ENCODE assay signal across 16 cellular contexts in the genomic region with DNA sequence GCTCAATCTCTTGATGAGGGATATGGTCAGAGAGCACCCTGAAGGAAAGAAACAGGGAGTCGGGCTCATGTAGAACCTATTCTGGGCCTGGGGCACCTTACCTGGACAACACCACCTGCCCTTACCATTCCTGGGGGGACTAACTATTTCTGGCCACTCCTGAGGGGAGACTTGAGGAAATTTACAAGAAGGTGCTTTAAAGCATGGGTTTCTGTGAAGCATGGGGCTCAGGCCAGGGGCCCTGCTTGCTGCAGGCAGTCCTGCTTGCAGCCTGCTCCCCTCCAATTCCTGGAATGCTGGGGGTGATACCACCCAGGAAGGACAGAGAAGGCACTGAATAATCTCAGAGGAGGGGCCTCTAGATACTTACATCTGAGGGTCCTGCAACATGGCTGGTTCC. TPM values are rescaled to one million over a fixed set of nuclear protein-coding genes. Genes with fewer than 3 reads are reported as not detected.
DNase-seq lines count a peak whose midpoint lies in the region; TF ChIP-seq lines count a peak whose summit lies in the region.
"Had no signal": no experiment of that assay in that cellular context is flagged by ENCODE, and none has a peak within 500 bp of the region (broad histone marks: within the 10 kb centered on the region; RNA-seq: fewer than 3 reads in every experiment).

No MANE protein-coding gene starts in this region.

- H4K8ac ChIP-seq in trophoblast cell (ENCODE audit: low read depth, low read length) = no peak overlapping the region

- H2AFZ ChIP-seq in Loucy (ENCODE audit: low read length) (peak overlapping the region; percentile 49; the same call in 1 of the 2 replicates), hepatocyte (no peak overlapping the region), trophoblast cell (ENCODE audit: insufficient read depth, low read length, poor library complexity) (no peak overlapping the region)

- H3K4me3 ChIP-seq in BLaER1 = no peak overlapping the region
- H3K4me3 ChIP-seq in Loucy (ENCODE audit: low read length, poor library complexity, severe bottlenecking) = no peak overlapping the region
- no peak overlapping the region for H3K4me3 ChIP-seq in hepatocyte
- H3K4me3 ChIP-seq in trophoblast cell (ENCODE audit: low read depth, low read length) = no peak overlapping the region
- H3K4me3 ChIP-seq: HAP-1 had no signal

- no peak overlapping the region for H2BK120ac ChIP-seq in trophoblast cell (ENCODE audit: insufficient read depth, low read length, poor library complexity)

- H3K18ac ChIP-seq in trophoblast cell (ENCODE audit: low read length) = no peak overlapping the region

- H3K4me2 ChIP-seq in BLaER1 (no peak overlapping the region), Loucy (ENCODE audit: low read depth, low read length, poor library complexity, severe bottlenecking) (no peak overlapping the region), hepatocyte (peak overlapping the region; percentile 12), trophoblast cell (ENCODE audit: low read length) (no peak overlapping the region)

- H3K27me3 ChIP-seq in BLaER1 = no peaks in the 10 kb centered on the region
- H3K27me3 ChIP-seq in Loucy (ENCODE audit: insufficient read depth, low read length, poor library complexity, severe bottlenecking) = no peaks in the 10 kb centered on the region
- H3K27me3 ChIP-seq in hepatocyte = no peaks in the 10 kb centered on the region
- no peaks in the 10 kb centered on the region for H3K27me3 ChIP-seq in trophoblast cell (ENCODE audit: insufficient read depth, low read length)
- H3K27me3 ChIP-seq: BE2C had no signal

- TF ChIP-seq CTCF in Loucy (conservative IDR thresholded peaks at IDR 0.05; ENCODE audit: low read length) (no peak), hepatocyte (IDR thresholded peaks at IDR 0.05; ENCODE audit: poor library complexity) (no peak)

- H3K9me3 ChIP-seq in BLaER1 = peaks cover 27% of the 10 kb centered on the region
- no peaks in the 10 kb centered on the region for H3K9me3 ChIP-seq in Loucy (ENCODE audit: insufficient read depth, low read depth, low read length)
- H3K9me3 ChIP-seq in hepatocyte (ENCODE audit: low read depth) = no peaks in the 10 kb centered on the region
- H3K9me3 ChIP-seq in trophoblast cell (ENCODE audit: insufficient read depth, low read depth, low read length) = peaks cover 1% of the 10 kb centered on the region
- H3K9me3 ChIP-seq: BE2C, HAP-1 had no signal

- H2BK12ac ChIP-seq in trophoblast cell (ENCODE audit: low read length) = no peak overlapping the region

- no peak overlapping the region for H4K12ac ChIP-seq in trophoblast cell (ENCODE audit: low read depth, low read length)

- no peaks in the 10 kb centered on the region for H3K79me1 ChIP-seq in trophoblast cell (ENCODE audit: low read length)

- H3K23ac ChIP-seq in trophoblast cell (ENCODE audit: low read length) = no peak overlapping the region

- H4K91ac ChIP-seq in trophoblast cell (ENCODE audit: low read depth, low read length) = no peak overlapping the region

- H3K9ac ChIP-seq in BLaER1 = no peak overlapping the region
- no peak overlapping the region for H3K9ac ChIP-seq in Loucy (ENCODE audit: low read depth, low read length, poor library complexity, severe bottlenecking)
- peak overlapping the region; percentile 44 for H3K9ac ChIP-seq in trophoblast cell (ENCODE audit: low read length)

- H3K4ac ChIP-seq in trophoblast cell (ENCODE audit: low read depth, low read length) = no peak overlapping the region

- H3K36me3 ChIP-seq in BLaER1 (peaks cover 75% of the 10 kb centered on the region), Loucy (ENCODE audit: insufficient read depth, low read length) (no peaks in the 10 kb centered on the region), hepatocyte (replicated peaks; ENCODE audit: insufficient read depth, low read depth) (no peaks in the 10 kb centered on the region), trophoblast cell (ENCODE audit: control insufficient read depth in 1 of 2, insufficient read depth in 2 of 2, low read length in 2 of 2) (no peaks in the 10 kb centered on the region)
- H3K36me3 ChIP-seq: BE2C, HAP-1 had no signal

- no peak for DNase-seq in hepatocyte (ENCODE audit: low spot score)
- no peak for DNase-seq in trophoblast cell
- DNase-seq in SIG-M5 (lab: John Stamatoyannopoulos, UW) = no peak
- DNase-seq in AG20443 (ENCODE audit: low spot score) = no peak
- no peak for DNase-seq in DMS53 treated with DMSO at 0.1 percent for 48 hours (lab: John Stamatoyannopoulos, UW; ENCODE audit: unreplicated experiment)
- DNase-seq: ACHN; BE2C; CD8-positive, alpha-beta T cell; COR-L47; DMS153; DND-41; GDM1 had no signal

- no peak overlapping the region for H2AK5ac ChIP-seq in trophoblast cell (ENCODE audit: low read length)

- H3K27ac ChIP-seq in BLaER1 (peak overlapping the region; percentile 39; the same call in 1 of the 2 replicates), hepatocyte (no peak overlapping the region), trophoblast cell (ENCODE audit: low read depth, low read length) (no peak overlapping the region)

- H3K9me2 ChIP-seq in Loucy (replicated peaks; ENCODE audit: low read depth, low read length) = no peaks in the 10 kb centered on the region
- no peaks in the 10 kb centered on the region for H3K9me2 ChIP-seq in hepatocyte (replicated peaks; ENCODE audit: insufficient read depth)

- H3K79me2 ChIP-seq in Loucy (ENCODE audit: insufficient read depth, low read length) = no peaks in the 10 kb centered on the region
- no peaks in the 10 kb centered on the region for H3K79me2 ChIP-seq in hepatocyte
- H3K79me2 ChIP-seq in trophoblast cell (ENCODE audit: control insufficient read depth, insufficient read depth, low read length, poor library complexity) = no peaks in the 10 kb centered on the region

- no peak overlapping the region for H2BK5ac ChIP-seq in trophoblast cell (ENCODE audit: low read depth, low read length, poor library complexity)

- no peak overlapping the region for H3K14ac ChIP-seq in trophoblast cell (ENCODE audit: low read length)

- H4K20me1 ChIP-seq in BLaER1 = no peaks in the 10 kb centered on the region
- no peaks in the 10 kb centered on the region for H4K20me1 ChIP-seq in Loucy (ENCODE audit: insufficient read depth, low read length, poor library complexity, severe bottlenecking)
- no peaks in the 10 kb centered on the region for H4K20me1 ChIP-seq in hepatocyte (ENCODE audit: insufficient read depth, poor library complexity, severe bottlenecking)

- H3K4me1 ChIP-seq in BLaER1 (peaks cover 59% of the 10 kb centered on the region), Loucy (ENCODE audit: insufficient read depth, low read length, poor library complexity, severe bottlenecking) (peaks cover 23% of the 10 kb centered on the region), hepatocyte (ENCODE audit: insufficient read depth) (peaks cover 4% of the 10 kb centered on the region), trophoblast cell (ENCODE audit: control insufficient read depth in 1 of 2, insufficient read depth in 2 of 2, low read length in 2 of 2) (peaks cover 0 to 3% of the 10 kb centered on the region in 2 experiments)
- H3K4me1 ChIP-seq: BE2C, HAP-1 had no signal

- WGBS in hepatocyte (ENCODE audit: low lambda C conversion rate, missing lambda C conversion rate) = 87% methylated on average over 1 of the region's 1 CpG
- no CpG with 5 or more reads among the region's 1 CpG for WGBS in trophoblast cell (ENCODE audit: extremely low coverage, insufficient coverage, insufficient read length)

- H3F3A ChIP-seq in Loucy (ENCODE audit: low read depth) = no peaks in the 10 kb centered on the region

RNA-seq across cellular contexts. Expression of a gene that starts 44.9 kb away (rescaled TPM):
- total RNA-seq in hepatocyte = not detected in 2 replicates
- polyA plus RNA-seq in hepatocyte = not detected in 2 replicates
- polyA plus RNA-seq in trophoblast cell (2013) = 0.10 and 0.19 TPM in 2 replicates
- polyA plus RNA-seq: CD14-positive monocyte had no signal
